40 cellular contexts compared by ENCODE assay signal in genomic region chr6:146719387-146719786, GRCh38.
"Had no signal": no experiment of that assay in that cellular context is flagged by ENCODE, and none has a peak within 500 bp of the region (broad histone marks: within the 10 kb centered on the region; RNA-seq: fewer than 3 reads in every experiment).

No MANE protein-coding gene starts in this region.

- H3K4me1 Mint-ChIP-seq: activated CD4-positive, alpha-beta memory T cell treated with anti-CD3 and anti-CD28 coated beads, Interleukin-2, amount 10 ng/mL, durations not matched to agents 7 days and 5 days; activated CD4-positive, alpha-beta T cell treated with anti-CD3 and anti-CD28 coated beads for 36 hours; activated CD4-positive, alpha-beta T cell treated with anti-CD3 and anti-CD28 coated beads, Interleukin-2, amount 10 ng/mL, durations not matched to agents 7 days and 5 days; activated CD8-positive, alpha-beta memory T cell treated with anti-CD3 and anti-CD28 coated beads, Interleukin-2, amount 10 ng/mL, durations not matched to agents 7 days and 5 days; activated naive CD4-positive, alpha-beta T cell treated with anti-CD3 and anti-CD28 coated beads, Interleukin-2, amount 10 ng/mL, durations not matched to agents 7 days and 5 days; activated naive CD4-positive, alpha-beta T cell treated with anti-CD3 and anti-CD28 coated beads, Interleukin-2, amount 50 U/mL, for 24 hours; activated naive CD8-positive, alpha-beta T cell treated with anti-CD3 and anti-CD28 coated beads, Interleukin-2, amount 10 ng/mL, durations not matched to agents 7 days and 5 days; activated naive CD8-positive, alpha-beta T cell treated with anti-CD3 and anti-CD28 coated beads, Interleukin-2, amount 50 U/mL, for 24 hours; central memory CD8-positive, alpha-beta T cell; WTC11 had no signal

- ATAC-seq: activated CD4-positive, alpha-beta T cell treated with anti-CD3 and anti-CD28 coated beads for 36 hours; activated CD4-positive, CD25-positive, alpha-beta regulatory T cell treated with anti-CD3 and anti-CD28 coated beads, Interleukin-2, amount 50 U/mL, for 24 hours; activated CD8-positive, alpha-beta memory T cell treated with anti-CD3 and anti-CD28 coated beads, Interleukin-2, amount 10 ng/mL, durations not matched to agents 7 days and 5 days; activated CD8-positive, alpha-beta T cell treated with anti-CD3 and anti-CD28 coated beads, Interleukin-2, amount 10 ng/mL, durations not matched to agents 7 days and 5 days; activated naive CD8-positive, alpha-beta T cell treated with anti-CD3 and anti-CD28 coated beads, Interleukin-2, amount 50 U/mL, for 24 hours; body of pancreas; WTC11 had no signal

- H3K9me3 Mint-ChIP-seq: activated CD4-positive, alpha-beta memory T cell treated with anti-CD3 and anti-CD28 coated beads, Interleukin-2, amount 10 ng/mL, durations not matched to agents 7 days and 5 days; activated CD4-positive, alpha-beta T cell treated with anti-CD3 and anti-CD28 coated beads, Interleukin-2, amount 10 ng/mL, durations not matched to agents 7 days and 5 days; activated naive CD4-positive, alpha-beta T cell treated with anti-CD3 and anti-CD28 coated beads, Interleukin-2, amount 10 ng/mL, durations not matched to agents 7 days and 5 days; activated naive CD4-positive, alpha-beta T cell treated with anti-CD3 and anti-CD28 coated beads, Interleukin-2, amount 50 U/mL, for 24 hours; activated naive CD8-positive, alpha-beta T cell treated with anti-CD3 and anti-CD28 coated beads, Interleukin-2, amount 10 ng/mL, durations not matched to agents 7 days and 5 days; activated naive CD8-positive, alpha-beta T cell treated with anti-CD3 and anti-CD28 coated beads, Interleukin-2, amount 50 U/mL, for 24 hours; activated T-cell treated with anti-CD3 and anti-CD28 coated beads, Interleukin-2, amount 50 U/mL, for 24 hours; activated T-helper 2 cell treated with anti-CD3 and anti-CD28 coated beads, Interferon-gamma antibody, Interleukin-2, Interleukin-4, amounts not matched to agents 10 μg/mL and 5 μg/mL and 100 μg/mL, durations not matched to agents 14 hours and 24 hours and 36 hours; T-helper 1 cell treated with Interleukin-12 subunit alpha and Interleukin-12 subunit beta and Interleukin-4 antibody, amounts not matched to agents 30 μg/mL and 1 μg/mL, for 36 hours; T-helper 2 cell treated with Interferon-gamma antibody and Interleukin-4, amounts not matched to agents 5 μg/mL and 100 μg/mL, for 36 hours; WTC11 had no signal

- H3K27me3 Mint-ChIP-seq: activated CD4-positive, alpha-beta memory T cell treated with anti-CD3 and anti-CD28 coated beads, Interleukin-2, amount 10 ng/mL, durations not matched to agents 7 days and 5 days; activated CD4-positive, alpha-beta T cell treated with anti-CD3 and anti-CD28 coated beads for 36 hours; activated naive CD4-positive, alpha-beta T cell treated with anti-CD3 and anti-CD28 coated beads, Interleukin-2, amount 10 ng/mL, durations not matched to agents 7 days and 5 days; activated naive CD4-positive, alpha-beta T cell treated with anti-CD3 and anti-CD28 coated beads, Interleukin-2, amount 50 U/mL, for 24 hours; activated naive CD8-positive, alpha-beta T cell; activated naive CD8-positive, alpha-beta T cell treated with anti-CD3 and anti-CD28 coated beads, Interleukin-2, amount 10 ng/mL, durations not matched to agents 7 days and 5 days; activated naive CD8-positive, alpha-beta T cell treated with anti-CD3 and anti-CD28 coated beads, Interleukin-2, amount 50 U/mL, for 24 hours; activated T-cell treated with anti-CD3 and anti-CD28 coated beads, Interleukin-2, amount 50 U/mL, for 24 hours; central memory CD8-positive, alpha-beta T cell had no signal

- FAIRE-seq: TTC549 had no signal

- H3K27me3 ChIP-seq: ascending aorta, body of pancreas, brain microvascular endothelial cell, breast epithelium had no signal

- H3K4me1 ChIP-seq: ascending aorta, body of pancreas, breast epithelium had no signal

- H3K4me3 ChIP-seq: ascending aorta, body of pancreas, breast epithelium had no signal

- H3K36me3 Mint-ChIP-seq: activated CD8-positive, alpha-beta memory T cell treated with anti-CD3 and anti-CD28 coated beads, Interleukin-2, amount 10 ng/mL, durations not matched to agents 7 days and 5 days; activated naive CD4-positive, alpha-beta T cell treated with anti-CD3 and anti-CD28 coated beads, Interleukin-2, amount 10 ng/mL, durations not matched to agents 7 days and 5 days; activated naive CD4-positive, alpha-beta T cell treated with anti-CD3 and anti-CD28 coated beads, Interleukin-2, amount 50 U/mL, for 24 hours; activated naive CD8-positive, alpha-beta T cell; activated naive CD8-positive, alpha-beta T cell treated with anti-CD3 and anti-CD28 coated beads, Interleukin-2, amount 10 ng/mL, durations not matched to agents 7 days and 5 days; WTC11 had no signal

- H3K27ac Mint-ChIP-seq: activated CD4-positive, alpha-beta memory T cell treated with anti-CD3 and anti-CD28 coated beads, Interleukin-2, amount 10 ng/mL, durations not matched to agents 7 days and 5 days; activated CD4-positive, alpha-beta T cell treated with anti-CD3 and anti-CD28 coated beads for 36 hours; activated CD4-positive, alpha-beta T cell treated with anti-CD3 and anti-CD28 coated beads, Interleukin-2, amount 10 ng/mL, durations not matched to agents 7 days and 5 days; activated CD8-positive, alpha-beta memory T cell treated with anti-CD3 and anti-CD28 coated beads, Interleukin-2, amount 10 ng/mL, durations not matched to agents 7 days and 5 days; activated CD8-positive, alpha-beta T cell treated with anti-CD3 and anti-CD28 coated beads, Interleukin-2, amount 10 ng/mL, durations not matched to agents 7 days and 5 days; activated naive CD4-positive, alpha-beta T cell treated with anti-CD3 and anti-CD28 coated beads, Interleukin-2, amount 10 ng/mL, durations not matched to agents 7 days and 5 days; activated naive CD4-positive, alpha-beta T cell treated with anti-CD3 and anti-CD28 coated beads, Interleukin-2, amount 50 U/mL, for 24 hours; activated naive CD8-positive, alpha-beta T cell; activated naive CD8-positive, alpha-beta T cell treated with anti-CD3 and anti-CD28 coated beads, Interleukin-2, amount 10 ng/mL, durations not matched to agents 7 days and 5 days; activated naive CD8-positive, alpha-beta T cell treated with anti-CD3 and anti-CD28 coated beads, Interleukin-2, amount 50 U/mL, for 24 hours; activated T-cell treated with anti-CD3 and anti-CD28 coated beads, Interleukin-2, amount 50 U/mL, for 24 hours; activated T-helper 2 cell treated with anti-CD3 and anti-CD28 coated beads, Interferon-gamma antibody, Interleukin-2, Interleukin-4, amounts not matched to agents 10 μg/mL and 5 μg/mL and 100 μg/mL, durations not matched to agents 14 hours and 24 hours and 36 hours; T-helper 1 cell treated with Interleukin-12 subunit alpha and Interleukin-12 subunit beta and Interleukin-4 antibody, amounts not matched to agents 30 μg/mL and 1 μg/mL, for 36 hours; T-helper 2 cell treated with Interferon-gamma antibody and Interleukin-4, amounts not matched to agents 5 μg/mL and 100 μg/mL, for 36 hours; WTC11 had no signal

- H3K27ac ChIP-seq: ascending aorta, body of pancreas, brain microvascular endothelial cell, breast epithelium, WERI-Rb-1 had no signal

- H3K36me3 ChIP-seq: ascending aorta, brain microvascular endothelial cell, breast epithelium, WERI-Rb-1 had no signal

- H3K4me3 Mint-ChIP-seq: activated CD4-positive, alpha-beta memory T cell treated with anti-CD3 and anti-CD28 coated beads, Interleukin-2, amount 10 ng/mL, durations not matched to agents 7 days and 5 days; activated CD4-positive, alpha-beta T cell treated with anti-CD3 and anti-CD28 coated beads for 36 hours; activated CD4-positive, alpha-beta T cell treated with anti-CD3 and anti-CD28 coated beads, Interleukin-2, amount 10 ng/mL, durations not matched to agents 7 days and 5 days; activated CD8-positive, alpha-beta memory T cell treated with anti-CD3 and anti-CD28 coated beads, Interleukin-2, amount 10 ng/mL, durations not matched to agents 7 days and 5 days; activated CD8-positive, alpha-beta T cell treated with anti-CD3 and anti-CD28 coated beads, Interleukin-2, amount 10 ng/mL, durations not matched to agents 7 days and 5 days; activated naive CD4-positive, alpha-beta T cell treated with anti-CD3 and anti-CD28 coated beads, Interleukin-2, amount 10 ng/mL, durations not matched to agents 7 days and 5 days; activated naive CD4-positive, alpha-beta T cell treated with anti-CD3 and anti-CD28 coated beads, Interleukin-2, amount 50 U/mL, for 24 hours; activated naive CD8-positive, alpha-beta T cell; activated naive CD8-positive, alpha-beta T cell treated with anti-CD3 and anti-CD28 coated beads, Interleukin-2, amount 10 ng/mL, durations not matched to agents 7 days and 5 days; activated naive CD8-positive, alpha-beta T cell treated with anti-CD3 and anti-CD28 coated beads, Interleukin-2, amount 50 U/mL, for 24 hours; activated T-cell treated with anti-CD3 and anti-CD28 coated beads, Interleukin-2, amount 50 U/mL, for 24 hours; central memory CD8-positive, alpha-beta T cell; T-helper 1 cell treated with Interleukin-12 subunit alpha and Interleukin-12 subunit beta and Interleukin-4 antibody, amounts not matched to agents 30 μg/mL and 1 μg/mL, for 36 hours; T-helper 2 cell treated with Interferon-gamma antibody and Interleukin-4, amounts not matched to agents 5 μg/mL and 100 μg/mL, for 36 hours; WTC11 had no signal

- DNase-seq: activated CD4-positive, alpha-beta memory T cell treated with anti-CD3 and anti-CD28 coated beads, Interleukin-2, amount 10 ng/mL, durations not matched to agents 7 days and 5 days; activated CD4-positive, alpha-beta T cell treated with anti-CD3 and anti-CD28 coated beads for 1 hour; activated CD4-positive, alpha-beta T cell treated with anti-CD3 and anti-CD28 coated beads for 36 hours; activated CD4-positive, alpha-beta T cell treated with anti-CD3 and anti-CD28 coated beads for 48 hours; activated CD4-positive, alpha-beta T cell treated with anti-CD3 and anti-CD28 coated beads, Interleukin-2, amount 10 ng/mL, durations not matched to agents 7 days and 5 days; activated CD4-positive, alpha-beta T cell treated with anti-CD3 and anti-CD28 coated beads, Interleukin-2, amount 50 U/mL, for 48 hours; activated CD4-positive, CD25-positive, alpha-beta regulatory T cell; activated CD8-positive, alpha-beta memory T cell treated with anti-CD3 and anti-CD28 coated beads for 24 hours; activated CD8-positive, alpha-beta memory T cell treated with anti-CD3 and anti-CD28 coated beads, Interleukin-2, amount 10 ng/mL, durations not matched to agents 7 days and 5 days; activated CD8-positive, alpha-beta memory T cell treated with anti-CD3 and anti-CD28 coated beads, Interleukin-2, amount 50 U/mL, for 48 hours; activated CD8-positive, alpha-beta T cell treated with anti-CD3 and anti-CD28 coated beads, Interleukin-2, amount 10 ng/mL, durations not matched to agents 7 days and 5 days; activated effector memory CD4-positive, alpha-beta T cell treated with Interleukin-2 at 50 U/mL for 16 hours; activated gamma-delta T cell; activated naive CD4-positive, alpha-beta T cell treated with anti-CD3 and anti-CD28 coated beads, Interleukin-2, amount 10 ng/mL, durations not matched to agents 7 days and 5 days; activated naive CD4-positive, alpha-beta T cell treated with Interleukin-2 at 50 U/mL for 16 hours; activated naive CD8-positive, alpha-beta T cell treated with anti-CD3 and anti-CD28 coated beads, Interleukin-2, amount 10 ng/mL, durations not matched to agents 7 days and 5 days; activated naive CD8-positive, alpha-beta T cell treated with anti-CD3 and anti-CD28 coated beads, Interleukin-2, amount 50 U/mL, for 24 hours; activated T-cell treated with anti-CD3 and anti-CD28 coated beads, Interleukin-2, amount 50 U/mL, for 24 hours; activated T-cell treated with anti-CD3 and anti-CD28 coated beads, Interleukin-2, amount 50 U/mL, for 48 hours; amygdala; anterior cingulate cortex; body of pancreas; brain microvascular endothelial cell; caudate nucleus; cerebellar nuclear complex; T-helper 1 cell; T-helper 2 cell; T-helper 9 cell; WERI-Rb-1 had no signal

- H3K9me3 ChIP-seq: ascending aorta, body of pancreas, breast epithelium had no signal
